In the genomic region with DNA sequence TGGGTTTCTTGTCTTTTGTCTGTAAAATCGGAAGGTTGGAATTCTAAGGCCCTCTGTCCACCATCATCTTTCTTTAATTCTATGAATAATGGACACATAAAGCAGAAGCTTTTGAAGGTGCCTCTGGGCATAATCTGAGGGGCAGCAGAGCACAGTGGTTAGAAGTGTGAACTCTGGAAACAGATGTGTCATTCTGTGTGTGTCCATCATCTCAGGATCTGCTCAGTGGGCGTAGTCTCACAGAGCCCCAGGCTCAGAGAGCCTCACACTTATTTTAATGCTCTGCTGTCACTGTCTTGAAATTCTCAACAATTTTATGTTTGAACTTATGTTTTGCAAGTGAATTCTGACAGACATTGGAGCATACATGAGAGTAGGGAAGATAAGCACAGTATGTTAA, we compare ENCODE assay signal across 17 cellular contexts.
"Had no signal": no experiment of that assay in that cellular context is flagged by ENCODE, and none has a peak within 500 bp of the region (broad histone marks: within the 10 kb centered on the region; RNA-seq: fewer than 3 reads in every experiment).

No MANE protein-coding gene starts in this region.

- H3K9me3 Mint-ChIP-seq: naive thymus-derived CD8-positive, alpha-beta T cell; stimulated activated naive B cell treated with anti-CD40 and anti-IgM and Interleukin-4, amounts not matched to agents 10 μg/mL and 1 μg/mL and 100 μg/mL, for 72 hours had no signal

- H3K4me3 Mint-ChIP-seq: naive thymus-derived CD8-positive, alpha-beta T cell; stimulated activated naive B cell treated with anti-CD40 and anti-IgM and Interleukin-4, amounts not matched to agents 10 μg/mL and 1 μg/mL and 100 μg/mL, for 72 hours had no signal

- H3K27ac Mint-ChIP-seq: stimulated activated naive B cell treated with anti-CD40 and anti-IgM and Interleukin-4, amounts not matched to agents 10 μg/mL and 1 μg/mL and 100 μg/mL, for 72 hours had no signal

- H3K27ac ChIP-seq: colonic mucosa, gastrocnemius medialis, heart right ventricle, neutrophil, psoas muscle, right lobe of liver had no signal

- H3K4me1 Mint-ChIP-seq: naive thymus-derived CD8-positive, alpha-beta T cell had no signal

- H3K36me3 Mint-ChIP-seq: naive thymus-derived CD8-positive, alpha-beta T cell; stimulated activated naive B cell treated with anti-CD40 and anti-IgM and Interleukin-4, amounts not matched to agents 10 μg/mL and 1 μg/mL and 100 μg/mL, for 72 hours had no signal

- ATAC-seq: gastrocnemius medialis; heart right ventricle; mucosa of descending colon; naive thymus-derived CD8-positive, alpha-beta T cell; psoas muscle; right lobe of liver; stimulated activated naive B cell treated with anti-CD40 and anti-IgM and Interleukin-4, amounts not matched to agents 10 μg/mL and 1 μg/mL and 100 μg/mL, for 72 hours had no signal

- DNase-seq: colonic mucosa; dermis blood vessel endothelial cell; erythroblast; gastrocnemius medialis; heart right ventricle; hypothalamus; kidney glomerular epithelial cell; mammary epithelial cell; mucosa of descending colon; naive thymus-derived CD8-positive, alpha-beta T cell; psoas muscle; retina; right lobe of liver; stimulated activated CD4-positive, alpha-beta T cell treated with anti-CD3 and anti-CD28 coated beads, Interleukin-4, amount 100 ng/mL, for 24 hours; stimulated activated naive B cell treated with anti-CD40 and anti-IgM and Interleukin-4, amounts not matched to agents 10 μg/mL and 1 μg/mL and 100 μg/mL, for 72 hours; trophoblast cell had no signal
